16 cellular contexts compared by ENCODE assay signal in the genomic region with DNA sequence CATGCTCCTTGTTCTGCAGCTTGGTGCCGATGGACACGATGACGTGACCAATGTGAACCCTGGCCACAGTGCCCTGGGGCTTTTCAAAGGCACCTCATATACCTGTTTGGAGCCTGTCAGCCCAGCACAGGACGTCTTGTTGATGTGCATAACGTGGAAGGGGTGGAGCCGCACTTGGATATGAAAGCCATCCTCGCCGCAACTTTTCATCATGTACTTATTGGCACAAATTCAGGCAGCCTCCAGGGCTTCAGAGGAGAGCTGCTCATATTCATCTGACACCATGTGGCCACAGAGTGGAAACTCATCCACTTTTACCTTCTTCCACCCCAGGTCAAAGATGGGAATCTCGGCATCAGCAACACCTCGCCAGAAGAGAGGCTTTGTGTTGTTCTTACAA. TPM values are rescaled to one million over a fixed set of nuclear protein-coding genes. Genes with fewer than 3 reads are reported as not detected.
DNase-seq lines count a peak whose midpoint lies in the region; ATAC-seq and TF ChIP-seq lines count a peak whose summit lies in the region.
"Had no signal": no experiment of that assay in that cellular context is flagged by ENCODE, and none has a peak within 500 bp of the region (broad histone marks: within the 10 kb centered on the region; RNA-seq: fewer than 3 reads in every experiment).

No MANE protein-coding gene starts in this region.

- H3K36me3 ChIP-seq in PC-3 (ENCODE audit: low read depth, low read length): no peaks in the 10 kb centered on the region
- H3K36me3 ChIP-seq in heart right ventricle: peaks cover 0 to 14% (median 0%) of the 10 kb centered on the region in 9 donors
- no peaks in the 10 kb centered on the region for H3K36me3 ChIP-seq in parathyroid adenoma (ENCODE audit: control insufficient read depth, insufficient read depth, low read length)
- H3K36me3 ChIP-seq: ovary had no signal

- no TSS peak for BruUV-seq in PC-3 (replicated peaks; lab: Mats Ljungman, UMichigan)

- H3K4me3 Mint-ChIP-seq in CD14-positive monocyte: no peak overlapping the region
- H3K4me3 Mint-ChIP-seq in activated CD4-positive, alpha-beta T cell treated with anti-CD3 and anti-CD28 coated beads, Interleukin-2, amount 10 ng/mL, durations not matched to agents 24 days and 14 days: no peak overlapping the region
- H3K4me3 Mint-ChIP-seq: activated CD4-positive, alpha-beta T cell treated with anti-CD3 and anti-CD28 coated beads, Interleukin-2, amount 10 ng/mL, durations not matched to agents 7 days and 5 days; CD8-positive, alpha-beta memory T cell had no signal

- H4K20me1 ChIP-seq in PC-3 (ENCODE audit: low read length): no peaks in the 10 kb centered on the region

- H3K9me3 Mint-ChIP-seq in CD14-positive monocyte: no peaks in the 10 kb centered on the region
- H3K9me3 Mint-ChIP-seq in activated CD4-positive, alpha-beta T cell treated with anti-CD3 and anti-CD28 coated beads, Interleukin-2, amount 10 ng/mL, durations not matched to agents 24 days and 14 days: peaks cover 14% of the 10 kb centered on the region
- H3K9me3 Mint-ChIP-seq: CD8-positive, alpha-beta memory T cell had no signal

- H3K27ac ChIP-seq in PC-3 (ENCODE audit: low read length) (no peak overlapping the region), heart right ventricle (peak overlapping the region; percentile 25 to 94 (median 88)), parathyroid adenoma (peak overlapping the region; percentile 92)
- H3K27ac ChIP-seq: ovary had no signal

- peaks cover 61% of the 10 kb centered on the region for H3K4me1 Mint-ChIP-seq in CD14-positive monocyte
- H3K4me1 Mint-ChIP-seq in activated CD4-positive, alpha-beta T cell treated with anti-CD3 and anti-CD28 coated beads, Interleukin-2, amount 10 ng/mL, durations not matched to agents 24 days and 14 days: peaks cover 34% of the 10 kb centered on the region

- ATAC-seq in PC-3 (no peak), heart right ventricle (peak in 3 of 8 donors; percentile 3 to 55 (median 21))

- no peaks in the 10 kb centered on the region for H3K79me2 ChIP-seq in PC-3 (ENCODE audit: low read length)
- H3K79me2 ChIP-seq in parathyroid adenoma: no peaks in the 10 kb centered on the region

- no peaks in the 10 kb centered on the region for H3K9me2 ChIP-seq in PC-3 (replicated peaks; ENCODE audit: low read length)

- H3K9ac ChIP-seq in PC-3 (ENCODE audit: low read length) (no peak overlapping the region), parathyroid adenoma (no peak overlapping the region)

- no peak overlapping the region for H2AFZ ChIP-seq in PC-3 (ENCODE audit: low read length)
- H2AFZ ChIP-seq in parathyroid adenoma: peak overlapping the region; percentile 43

- H3F3A ChIP-seq in PC-3 (ENCODE audit: low read length, unreplicated experiment): no peaks in the 10 kb centered on the region

- H3K4me1 ChIP-seq in PC-3 (ENCODE audit: insufficient read depth, low read length): peaks cover 45% of the 10 kb centered on the region
- peaks cover 10 to 78% (median 65%) of the 10 kb centered on the region in 9 donors for H3K4me1 ChIP-seq in heart right ventricle
- H3K4me1 ChIP-seq in parathyroid adenoma: peaks cover 40% of the 10 kb centered on the region

- no peaks in the 10 kb centered on the region for H3K27me3 ChIP-seq in PC-3 (ENCODE audit: low read length)
- no peaks in the 10 kb centered on the region for H3K27me3 ChIP-seq in heart right ventricle
- no peaks in the 10 kb centered on the region for H3K27me3 ChIP-seq in parathyroid adenoma (ENCODE audit: control insufficient read depth, insufficient read depth, low read length)
- H3K27me3 ChIP-seq: ovary had no signal

- TF ChIP-seq CTCF in CD14-positive monocyte (IDR thresholded peaks at IDR 0.05) (no peak), PC-3 (conservative IDR thresholded peaks at IDR 0.05; ENCODE audit: low read depth, low read length) (no peak), heart right ventricle (IDR thresholded peaks at IDR 0.05) (peak in 4 of 9 donors; percentile 7 to 23 (median 17)), parathyroid adenoma (IDR thresholded peaks at IDR 0.05) (peak; percentile 40)

- WGBS in heart right ventricle, 2 donors: 56 to 62% methylated on average over 10 of the region's 10 CpGs

- H3K27me3 Mint-ChIP-seq in CD14-positive monocyte (ENCODE audit: low read depth in 3 of 3): peaks cover 0 to 10% (median 0%) of the 10 kb centered on the region in 3 donors
- no peaks in the 10 kb centered on the region for H3K27me3 Mint-ChIP-seq in activated CD4-positive, alpha-beta T cell treated with anti-CD3 and anti-CD28 coated beads, Interleukin-2, amount 10 ng/mL, durations not matched to agents 24 days and 14 days
- H3K27me3 Mint-ChIP-seq: activated CD4-positive, alpha-beta T cell treated with anti-CD3 and anti-CD28 coated beads, Interleukin-2, amount 10 ng/mL, durations not matched to agents 7 days and 5 days had no signal

- POLR2A ChIA-PET in PC-3 (lab: Charles Lee; ENCODE audit: unreplicated experiment): no interaction called here

- H3K4me3 ChIP-seq in PC-3 (ENCODE audit: low read length) (no peak overlapping the region), heart right ventricle (no peak overlapping the region), parathyroid adenoma (ENCODE audit: low read depth, low read length) (no peak overlapping the region)
- H3K4me3 ChIP-seq: ovary had no signal

- DNase-seq in CD14-positive monocyte (ENCODE audit: low spot score) (no peak), PC-3 (no peak), heart right ventricle (no peak), NCI-H526 (lab: John Stamatoyannopoulos, UW) (no peak), NCI-H2196 (lab: John Stamatoyannopoulos, UW; ENCODE audit: unreplicated experiment) (no peak), kidney tubule cell (ENCODE audit: low spot score) (no peak)
- DNase-seq in activated CD4-positive, alpha-beta T cell treated with anti-CD3 and anti-CD28 coated beads, Interleukin-2, amount 10 ng/mL, durations not matched to agents 24 days and 14 days: no peak
- DNase-seq: activated CD4-positive, alpha-beta T cell treated with anti-CD3 and anti-CD28 coated beads, Interleukin-2, amount 10 ng/mL, durations not matched to agents 7 days and 5 days; CD8-positive, alpha-beta memory T cell; DND-41; KBM-7; NCI-H1930; NCI-H446; ovary; stimulated activated CD4-positive, alpha-beta T cell treated with anti-CD3 and anti-CD28 coated beads, Interleukin-2, amount 100 ng/mL, for 24 hours had no signal

- intact Hi-C loops in CD14-positive monocyte (cut with micrococcal nuclease) (loop anchor here in 1 of 2 donors (5.0 kb wide), 1 partner anchor 42 kb away; the partner anchor contains the start of gene COX17), PC-3 (cut with micrococcal nuclease) (no loop called here), heart right ventricle (cut with DNase I) (loop anchor here in 5 of 10 donors (5.0 kb wide), 3 partner anchors 37 to 58 kb away; partner anchors contain the start of genes PLA1A (in 3 of the 5) and ADPRH (in 2 of the 5))
- intact Hi-C loops in activated CD4-positive, alpha-beta T cell treated with anti-CD3 and anti-CD28 coated beads, Interleukin-2, amount 10 ng/mL, durations not matched to agents 24 days and 14 days (cut with micrococcal nuclease): loop anchor here (5.0 kb wide), 2 partner anchors 53 to 398 kb away; no protein-coding TSS in a partner anchor

- H3K9me3 ChIP-seq in PC-3 (ENCODE audit: low read length) (no peaks in the 10 kb centered on the region), heart right ventricle (no peaks in the 10 kb centered on the region), parathyroid adenoma (ENCODE audit: control insufficient read depth, low read length) (no peaks in the 10 kb centered on the region)
- H3K9me3 ChIP-seq: ovary had no signal

- CTCF ChIA-PET in PC-3 (lab: Charles Lee): no interaction called here

- peak overlapping the region in 4 of 7 donors; percentile 4 to 100 (median 76) for H3K27ac Mint-ChIP-seq in CD14-positive monocyte
- no peak overlapping the region for H3K27ac Mint-ChIP-seq in activated CD4-positive, alpha-beta T cell treated with anti-CD3 and anti-CD28 coated beads, Interleukin-2, amount 10 ng/mL, durations not matched to agents 24 days and 14 days
- H3K27ac Mint-ChIP-seq: activated CD4-positive, alpha-beta T cell treated with anti-CD3 and anti-CD28 coated beads, Interleukin-2, amount 10 ng/mL, durations not matched to agents 7 days and 5 days; CD8-positive, alpha-beta memory T cell had no signal

- peaks cover 3 to 8% of the 10 kb centered on the region in 2 donors for H3K36me3 Mint-ChIP-seq in CD14-positive monocyte
- peaks cover 11% of the 10 kb centered on the region for H3K36me3 Mint-ChIP-seq in activated CD4-positive, alpha-beta T cell treated with anti-CD3 and anti-CD28 coated beads, Interleukin-2, amount 10 ng/mL, durations not matched to agents 24 days and 14 days (ENCODE audit: low read depth)

- H3K4me2 ChIP-seq in PC-3 (ENCODE audit: low read length) (0 out of 2 replicates have a peak overlapping the region, but pooled peaks have one; percentile 11), parathyroid adenoma (ENCODE audit: low read length) (no peak overlapping the region)

RNA-seq across cellular contexts. Expression of gene POPDC2, which starts 24.7 kb away (rescaled TPM):
- polyA plus RNA-seq in CD14-positive monocyte (under 1 TPM; 0.58 to 0.63 TPM), heart right ventricle (100 to 1,000 TPM; 351 to 805 TPM)
- total RNA-seq in PC-3 (2014; rRNA removed) (0.62 and 0.98 TPM in 2 replicates), heart right ventricle (100 to 1,000 TPM; 598 to 928 (median 732) TPM)
- total RNA-seq in activated CD4-positive, alpha-beta T cell treated with anti-CD3 and anti-CD28 coated beads, Interleukin-2, amount 10 ng/mL, durations not matched to agents 24 days and 14 days: 0.63 and 0.66 TPM in 2 replicates

RNA-seq across cellular contexts. Expression of gene PLA1A, which starts 38.0 kb away (rescaled TPM):
- not detected for polyA plus RNA-seq in CD14-positive monocyte
- total RNA-seq in PC-3 (2014; rRNA removed): 0.36 TPM in 1 of 2 replicates, not detected in the other
- 10 to 100 TPM in 1 of 10 donors, 1 to 10 TPM in 6, under 1 TPM in 3; 0.55 to 19.3 (median 1.9) TPM for total RNA-seq in heart right ventricle
- 1 to 10 TPM; 1.1 to 3.7 TPM for polyA plus RNA-seq in heart right ventricle
- 0.26 and 0.31 TPM in 2 replicates for total RNA-seq in activated CD4-positive, alpha-beta T cell treated with anti-CD3 and anti-CD28 coated beads, Interleukin-2, amount 10 ng/mL, durations not matched to agents 24 days and 14 days
- total RNA-seq: activated CD4-positive, alpha-beta T cell treated with anti-CD3 and anti-CD28 coated beads, Interleukin-2, amount 10 ng/mL, durations not matched to agents 7 days and 5 days had no signal
- polyA plus RNA-seq: CD8-positive, alpha-beta memory T cell had no signal

RNA-seq across cellular contexts. Expression of gene COX17, which starts 41.5 kb away (rescaled TPM):
- polyA plus RNA-seq in CD14-positive monocyte: 10 to 100 TPM; 81.6 to 83.6 TPM
- total RNA-seq in PC-3 (2014; rRNA removed): 102 and 159 TPM in 2 replicates
- total RNA-seq in heart right ventricle: 100 to 1,000 TPM in 6 of 10 donors, 10 to 100 TPM in 4; 76.2 to 175 (median 107) TPM
- 100 to 1,000 TPM; 228 to 733 TPM for polyA plus RNA-seq in heart right ventricle
- 61.0 and 70.0 TPM in 2 replicates for total RNA-seq in activated CD4-positive, alpha-beta T cell treated with anti-CD3 and anti-CD28 coated beads, Interleukin-2, amount 10 ng/mL, durations not matched to agents 24 days and 14 days

RNA-seq across cellular contexts. Expression of gene ADPRH, which starts 56.4 kb away (rescaled TPM):
- polyA plus RNA-seq in CD14-positive monocyte: 10 to 100 TPM; 31.5 to 37.8 TPM
- total RNA-seq in PC-3 (2014; rRNA removed): 4.7 and 5.6 TPM in 2 replicates
- 10 to 100 TPM in 6 of 10 donors, 1 to 10 TPM in 4; 7.5 to 16.9 (median 12.6) TPM for total RNA-seq in heart right ventricle
- polyA plus RNA-seq in heart right ventricle: 1 to 10 TPM; 5.6 to 7.9 TPM
- total RNA-seq in activated CD4-positive, alpha-beta T cell treated with anti-CD3 and anti-CD28 coated beads, Interleukin-2, amount 10 ng/mL, durations not matched to agents 24 days and 14 days: 3.6 and 4.2 TPM in 2 replicates

Comparison
In these comparisons a context has a peak if more than half of its experiments do, and no peak if none do; other contexts are left out.
1. RNA of gene POPDC2, which starts 24.7 kb away (total RNA-seq): 598 to 928 TPM in heart right ventricle; 0.63 to 0.66 TPM in activated CD4-positive, alpha-beta T cell treated with anti-CD3 and anti-CD28 coated beads, Interleukin-2, amount 10 ng/mL, durations not matched to agents 24 days and 14 days and 0.62 to 0.98 TPM in PC-3; every median in the first group is over 100 times any median in the second.